Comparison of ENCODE assay signal across 1 cellular context in the genomic region with DNA sequence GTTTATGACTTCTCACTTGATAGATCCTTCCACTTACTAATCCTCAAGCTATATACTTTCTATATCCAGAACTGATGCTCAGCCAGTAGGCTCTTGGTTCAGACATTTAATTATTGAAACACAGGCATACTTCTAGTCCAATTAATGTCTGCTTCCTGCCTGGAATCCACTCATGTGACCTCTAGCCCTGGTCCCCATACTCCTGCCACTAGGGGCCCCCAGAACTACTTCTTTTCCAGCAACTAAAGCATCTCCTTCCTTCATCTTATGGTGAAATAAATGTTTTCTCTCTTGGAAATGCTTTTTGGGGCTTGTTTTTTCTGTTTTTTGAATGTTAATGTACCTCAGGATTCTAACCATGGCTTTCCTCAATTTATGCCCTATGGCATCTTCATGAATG.
TF ChIP-seq lines count a peak whose summit lies in the region.

No MANE protein-coding gene starts in this region.

TF ChIP-seq in WTC11, 78 proteins besides CTCF, POLR2A, EP300 and RAD21 (continued from another document):
- TF ChIP-seq, protein P1, sequence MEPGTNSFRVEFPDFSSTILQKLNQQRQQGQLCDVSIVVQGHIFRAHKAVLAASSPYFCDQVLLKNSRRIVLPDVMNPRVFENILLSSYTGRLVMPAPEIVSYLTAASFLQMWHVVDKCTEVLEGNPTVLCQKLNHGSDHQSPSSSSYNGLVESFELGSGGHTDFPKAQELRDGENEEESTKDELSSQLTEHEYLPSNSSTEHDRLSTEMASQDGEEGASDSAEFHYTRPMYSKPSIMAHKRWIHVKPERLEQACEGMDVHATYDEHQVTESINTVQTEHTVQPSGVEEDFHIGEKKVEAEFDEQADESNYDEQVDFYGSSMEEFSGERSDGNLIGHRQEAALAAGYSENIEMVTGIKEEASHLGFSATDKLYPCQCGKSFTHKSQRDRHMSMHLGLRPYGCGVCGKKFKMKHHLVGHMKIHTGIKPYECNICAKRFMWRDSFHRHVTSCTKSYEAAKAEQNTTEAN (CRISPR knock-in tag; IDR thresholded peaks at IDR 0.05): no peak
- TF ChIP-seq, protein P2, sequence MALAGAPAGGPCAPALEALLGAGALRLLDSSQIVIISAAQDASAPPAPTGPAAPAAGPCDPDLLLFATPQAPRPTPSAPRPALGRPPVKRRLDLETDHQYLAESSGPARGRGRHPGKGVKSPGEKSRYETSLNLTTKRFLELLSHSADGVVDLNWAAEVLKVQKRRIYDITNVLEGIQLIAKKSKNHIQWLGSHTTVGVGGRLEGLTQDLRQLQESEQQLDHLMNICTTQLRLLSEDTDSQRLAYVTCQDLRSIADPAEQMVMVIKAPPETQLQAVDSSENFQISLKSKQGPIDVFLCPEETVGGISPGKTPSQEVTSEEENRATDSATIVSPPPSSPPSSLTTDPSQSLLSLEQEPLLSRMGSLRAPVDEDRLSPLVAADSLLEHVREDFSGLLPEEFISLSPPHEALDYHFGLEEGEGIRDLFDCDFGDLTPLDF (CRISPR knock-in tag; IDR thresholded peaks at IDR 0.05): no peak
